In genomic region chr3:69738859-69739203, GRCh38 we compare ENCODE assay signal across 8 cellular contexts. TPM values are rescaled to one million over a fixed set of nuclear protein-coding genes. Genes with fewer than 3 reads are reported as not detected.
DNase-seq lines count a peak whose midpoint lies in the region; ATAC-seq, FAIRE-seq and TF ChIP-seq lines count a peak whose summit lies in the region.

No MANE protein-coding gene starts in this region.

- no peak for TF ChIP-seq CTCF in astrocyte of the cerebellum (IDR thresholded peaks at IDR 0.05; ENCODE audit: low read depth, low read length, missing control alignments)
- TF ChIP-seq CTCF in keratinocyte (optimal IDR thresholded peaks at IDR 0.05 in 1 of 3, IDR thresholded peaks at IDR 0.05 in 1 of 3, conservative IDR thresholded peaks at IDR 0.05 in 1 of 3; ENCODE audit: extremely low read depth in 1 of 3, insufficient read depth in 2 of 3, low read length in 3 of 3): no peak
- no peak for TF ChIP-seq CTCF in suprapubic skin (IDR thresholded peaks at IDR 0.05)

- H3K36me3 Mint-ChIP-seq in T-helper 1 cell treated with Interleukin-12 subunit alpha and Interleukin-12 subunit beta and Interleukin-4 antibody, amounts not matched to agents 30 μg/mL and 1 μg/mL, for 36 hours (ENCODE audit: low read depth): no peaks in the 10 kb centered on the region

- H3K27me3 ChIP-seq in keratinocyte (ENCODE audit: control insufficient read depth, extremely low read depth, insufficient read depth, low read length) (peaks cover 5% of the 10 kb centered on the region), suprapubic skin (no peaks in the 10 kb centered on the region)

- peaks cover 2% of the 10 kb centered on the region for H3K4me1 ChIP-seq in keratinocyte (ENCODE audit: control insufficient read depth, extremely low read depth, insufficient read depth, low read length)
- H3K4me1 ChIP-seq in suprapubic skin: peaks cover 25% of the 10 kb centered on the region

- H3K9ac ChIP-seq in keratinocyte (ENCODE audit: control insufficient read depth, extremely low read depth, insufficient read depth, low read length): peak overlapping the region; percentile 63

- H4K20me1 ChIP-seq in keratinocyte (ENCODE audit: control insufficient read depth, extremely low read depth, insufficient read depth, low read length): no peaks in the 10 kb centered on the region

- H3K36me3 ChIP-seq in keratinocyte (ENCODE audit: control insufficient read depth in 2 of 2, extremely low read depth in 1 of 2, insufficient read depth in 2 of 2, low read length in 2 of 2) (no peaks in the 10 kb centered on the region), suprapubic skin (no peaks in the 10 kb centered on the region)

- no peaks in the 10 kb centered on the region for H3K9me3 ChIP-seq in keratinocyte (ENCODE audit: control insufficient read depth, low read depth, low read length)
- H3K9me3 ChIP-seq in suprapubic skin: no peaks in the 10 kb centered on the region

- no peak for ATAC-seq in GM21515 (IDR thresholded peaks at IDR 0.05; ENCODE audit: unreplicated experiment)

- no peak for TF ChIP-seq POLR2A in suprapubic skin (IDR thresholded peaks at IDR 0.05)
- no peak for TF ChIP-seq POLR2A in GM12891 (IDR thresholded peaks at IDR 0.05; ENCODE audit: low read depth, low read length)

- no peak overlapping the region for H3K27ac Mint-ChIP-seq in T-helper 1 cell treated with Interleukin-12 subunit alpha and Interleukin-12 subunit beta and Interleukin-4 antibody, amounts not matched to agents 30 μg/mL and 1 μg/mL, for 36 hours

- H3K4me3 Mint-ChIP-seq in T-helper 1 cell treated with Interleukin-12 subunit alpha and Interleukin-12 subunit beta and Interleukin-4 antibody, amounts not matched to agents 30 μg/mL and 1 μg/mL, for 36 hours: peak overlapping the region; percentile 71

- no peaks in the 10 kb centered on the region for H3K79me2 ChIP-seq in keratinocyte (ENCODE audit: control insufficient read depth, insufficient read depth, low read length)

- H3K4me2 ChIP-seq in keratinocyte (ENCODE audit: control insufficient read depth, extremely low read depth, insufficient read depth, low read depth, low read length): peak overlapping the region; percentile 96

- H3K4me3 ChIP-seq in astrocyte of the cerebellum (ENCODE audit: low read depth, low read length) (peak overlapping the region; percentile 86), keratinocyte (ENCODE audit: control insufficient read depth in 2 of 3, extremely low read depth in 1 of 3, insufficient read depth in 2 of 3, low read depth in 1 of 3, low read length in 3 of 3) (peak overlapping the region; percentile 68 to 91 (median 86)), suprapubic skin (peak overlapping the region; percentile 90)

- H3K9me3 Mint-ChIP-seq in T-helper 1 cell treated with Interleukin-12 subunit alpha and Interleukin-12 subunit beta and Interleukin-4 antibody, amounts not matched to agents 30 μg/mL and 1 μg/mL, for 36 hours: no peaks in the 10 kb centered on the region

- in situ Hi-C loops in astrocyte of the cerebellum (cut with HindIII; ENCODE audit: low sequenced_read_pairs): no loop called here

- H2AFZ ChIP-seq in keratinocyte (ENCODE audit: control insufficient read depth, low read length): peak overlapping the region; percentile 98

- no peak for TF ChIP-seq EP300 in suprapubic skin (IDR thresholded peaks at IDR 0.05)

- peaks cover 66% of the 10 kb centered on the region for H3K27me3 Mint-ChIP-seq in T-helper 1 cell treated with Interleukin-12 subunit alpha and Interleukin-12 subunit beta and Interleukin-4 antibody, amounts not matched to agents 30 μg/mL and 1 μg/mL, for 36 hours (ENCODE audit: low read depth)

- DNase-seq in T-helper 1 cell (no peak), astrocyte of the cerebellum (ENCODE audit: low read depth) (no peak), keratinocyte (ENCODE audit: low read depth, low spot score) (no peak), suprapubic skin (ENCODE audit: low spot score in 2 of 2) (no peak), NCI-H510A treated with DMSO at 0.1 percent for 48 hours (lab: John Stamatoyannopoulos, UW) (no peak), GM12891 (ENCODE audit: insufficient read length, low spot score) (no peak)

- FAIRE-seq in keratinocyte (lab: Jason Lieb, UNC) (no peak), GM12891 (lab: Jason Lieb, UNC) (no peak)

- dilution Hi-C loops in keratinocyte (cut with MboI; ENCODE audit: extremely low pct_ligation_motif_present, low sequenced_read_pairs): no loop called here

- peaks cover 5% of the 10 kb centered on the region for H3K4me1 Mint-ChIP-seq in T-helper 1 cell treated with Interleukin-12 subunit alpha and Interleukin-12 subunit beta and Interleukin-4 antibody, amounts not matched to agents 30 μg/mL and 1 μg/mL, for 36 hours (ENCODE audit: low read depth)

- H3K9me1 ChIP-seq in keratinocyte (ENCODE audit: control insufficient read depth, extremely low read depth, insufficient read depth, low read length): no peaks in the 10 kb centered on the region

- 0% methylated on average over 12 of the region's 12 CpGs for WGBS in suprapubic skin

- H3K27ac ChIP-seq in keratinocyte (ENCODE audit: control insufficient read depth, insufficient read depth, low read length) (no peak overlapping the region), suprapubic skin (peak overlapping the region; percentile 78)

TF ChIP-seq in GM12891, 5 proteins besides CTCF, POLR2A, EP300 and RAD21:
- no peak for TF ChIP-seq POU2F2 (IDR thresholded peaks at IDR 0.05; ENCODE audit: low read depth, low read length)
- TF ChIP-seq PAX5 (IDR thresholded peaks at IDR 0.05; ENCODE audit: insufficient read depth, low read length, severe bottlenecking): no peak
- TF ChIP-seq TAF1 (IDR thresholded peaks at IDR 0.05; ENCODE audit: low read depth, low read length): no peak
- no peak for TF ChIP-seq POLR2AphosphoS5 (IDR thresholded peaks at IDR 0.05; ENCODE audit: low read depth, low read length)
- no peak for TF ChIP-seq SPI1 (IDR thresholded peaks at IDR 0.05; ENCODE audit: low read depth, low read length)
TF ChIP-seq in GM12891: peak in this region for 0.

RNA-seq across cellular contexts. Expression of gene MITF, which starts 0.4 kb away (rescaled TPM):
- 2.7 to 5.8 TPM (median 2.9 TPM) in 3 replicates for polyA plus RNA-seq in keratinocyte
- 14.9 TPM for polyA plus RNA-seq in keratinocyte (2011; ENCODE audit: low read depth)
- polyA plus RNA-seq in keratinocyte (2011; cell fraction: cytosol; rRNA removed): 3.9 and 4.6 TPM in 2 replicates
- polyA plus RNA-seq in keratinocyte (2011; cell fraction: nucleus; rRNA removed): 6.1 and 7.0 TPM in 2 replicates
- polyA plus RNA-seq in keratinocyte (2012; ENCODE audit: low replicate concordance): 1.8 and 2.4 TPM in 2 replicates
- 8.0 to 26.5 TPM (median 12.1 TPM) in 3 replicates for polyA minus RNA-seq in keratinocyte
- polyA minus RNA-seq in keratinocyte (2011; cell fraction: cytosol; rRNA and poly(A)+ RNA removed): 3.6 TPM
- 7.4 and 12.3 TPM in 2 replicates for polyA minus RNA-seq in keratinocyte (2011; cell fraction: nucleus; rRNA and poly(A)+ RNA removed)
- 10 to 100 TPM; 19.4 to 35.3 (median 21.7) TPM for total RNA-seq in suprapubic skin
- not detected for polyA plus RNA-seq in GM12891 (2012; ENCODE audit: low read depth, missing spikeins)
